In genomic region chr5:66339896-66340295, GRCh38 we compare ENCODE assay signal across 16 cellular contexts.
"Had no signal": no experiment of that assay in that cellular context is flagged by ENCODE, and none has a peak within 500 bp of the region (broad histone marks: within the 10 kb centered on the region; RNA-seq: fewer than 3 reads in every experiment).

No MANE protein-coding gene starts in this region.

- H3K36me3 ChIP-seq: colonic mucosa, neutrophil, right atrium auricular region, tibial artery had no signal

- H3K4me3 ChIP-seq: colonic mucosa, right atrium auricular region, tibial artery had no signal

- DNase-seq: colonic mucosa; dermis blood vessel endothelial cell; erythroblast; foreskin fibroblast; kidney; left cardiac atrium; mammary epithelial cell; naive thymus-derived CD4-positive, alpha-beta T cell; nephron progenitor cell; posterior cingulate gyrus; small intestine; stimulated activated CD4-positive, alpha-beta T cell treated with anti-CD3 and anti-CD28 coated beads, Interleukin-12 subunit alpha, Interleukin-12 subunit beta, amount 100 ng/mL, for 4 hours; stimulated activated naive CD4-positive, alpha-beta T cell treated with Interleukin-2 at 50 U/mL for 16 hours had no signal

- ATAC-seq: naive thymus-derived CD4-positive, alpha-beta T cell had no signal

- H3K27ac Mint-ChIP-seq: naive thymus-derived CD4-positive, alpha-beta T cell; nephron progenitor cell had no signal

- H3K4me3 Mint-ChIP-seq: naive thymus-derived CD4-positive, alpha-beta T cell; nephron progenitor cell had no signal

- H3K4me1 Mint-ChIP-seq: naive thymus-derived CD4-positive, alpha-beta T cell had no signal

- H3K27me3 ChIP-seq: colonic mucosa, right atrium auricular region, tibial artery had no signal

- H3K9me3 ChIP-seq: colonic mucosa, neutrophil, right atrium auricular region, tibial artery had no signal

- H3K4me1 ChIP-seq: colonic mucosa, right atrium auricular region, tibial artery had no signal

- H3K36me3 Mint-ChIP-seq: naive thymus-derived CD4-positive, alpha-beta T cell had no signal

- H3K27ac ChIP-seq: colonic mucosa, neutrophil, tibial artery had no signal
